In the genomic region with DNA sequence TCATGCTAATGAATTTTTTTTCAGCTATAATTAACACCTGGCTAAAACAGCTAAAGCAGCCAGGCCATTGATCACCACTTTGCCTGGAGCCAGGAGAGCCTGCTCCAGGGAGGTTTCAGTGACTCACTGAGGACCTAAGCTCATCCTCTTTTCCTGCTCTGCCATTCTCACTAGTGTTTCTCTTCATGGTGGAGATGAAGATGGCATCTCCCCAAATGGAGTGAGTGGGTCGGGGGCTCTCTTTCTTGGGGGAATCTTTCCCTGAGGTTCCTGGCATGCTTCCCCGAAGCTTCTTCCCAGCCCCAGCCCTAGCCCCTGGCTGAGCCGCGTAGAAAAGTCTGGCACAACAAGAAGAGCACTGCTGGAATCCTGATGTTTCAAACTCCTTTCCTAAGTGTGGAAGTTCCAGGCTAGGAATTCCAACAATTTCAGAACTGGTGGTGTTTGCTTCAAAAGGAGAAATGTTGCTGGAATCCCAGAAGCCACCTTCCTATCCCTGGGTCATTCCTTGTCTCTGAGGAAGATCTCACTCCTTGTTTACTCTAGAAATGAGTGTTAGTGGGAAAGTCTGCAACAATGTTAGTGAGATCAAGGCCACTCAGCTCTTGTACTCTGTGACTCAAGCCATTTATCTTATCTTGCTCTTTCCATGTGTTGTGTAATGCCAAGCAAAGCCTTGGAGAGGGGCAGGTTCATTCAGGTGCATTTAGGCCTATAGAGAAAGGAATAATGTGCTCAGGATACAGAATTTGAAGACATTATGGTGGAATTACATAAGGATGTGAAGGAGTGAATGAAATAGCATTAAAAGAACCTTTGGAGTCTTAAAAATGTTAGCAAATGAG, we compare ENCODE assay signal across 16 cellular contexts. TPM values are rescaled to one million over a fixed set of nuclear protein-coding genes. Genes with fewer than 3 reads are reported as not detected.
A peak's percentile ranks its signal among the peaks of the same experiment; 100 is the strongest.
DNase-seq lines count a peak whose midpoint lies in the region; ATAC-seq and TF ChIP-seq lines count a peak whose summit lies in the region.
"Had no signal": no experiment of that assay in that cellular context is flagged by ENCODE, and none has a peak within 500 bp of the region (broad histone marks: within the 10 kb centered on the region; RNA-seq: fewer than 3 reads in every experiment).

No MANE protein-coding gene starts in this region.

- H3K27ac ChIP-seq in HUES48 (ENCODE audit: low read depth, low read length) (peak overlapping the region; percentile 81), lower lobe of right lung (no peak overlapping the region)
- H3K27ac ChIP-seq: epithelial cell of prostate had no signal

- peaks cover 33% of the 10 kb centered on the region for H3K4me1 ChIP-seq in HUES48 (ENCODE audit: control insufficient read depth, insufficient read depth, low read length)
- H3K4me1 ChIP-seq in lower lobe of right lung: no peaks in the 10 kb centered on the region

- H3K9me3 ChIP-seq in HUES48 (ENCODE audit: control insufficient read depth, insufficient read depth, low read length) (no peaks in the 10 kb centered on the region), lower lobe of right lung (no peaks in the 10 kb centered on the region)

- in situ Hi-C loops in astrocyte of the spinal cord (cut with HindIII; ENCODE audit: low sequenced_read_pairs): no loop called here

- no peak for ATAC-seq in lower lobe of right lung

- intact Hi-C loops in lower lobe of right lung (cut with DNase I): no loop called here

- H3K4me3 ChIP-seq in HUES48 (ENCODE audit: low read depth, low read length): no peak overlapping the region
- H3K4me3 ChIP-seq in astrocyte of the spinal cord (ENCODE audit: low read depth, low read length): no peak overlapping the region
- no peak overlapping the region for H3K4me3 ChIP-seq in lower lobe of right lung
- H3K4me3 ChIP-seq: lung had no signal

- no peak overlapping the region for H3K9ac ChIP-seq in HUES48 (ENCODE audit: low read depth, low read length)

- H3K27me3 ChIP-seq in HUES48 (ENCODE audit: control insufficient read depth, insufficient read depth, low read length): no peaks in the 10 kb centered on the region
- peaks cover 4% of the 10 kb centered on the region for H3K27me3 ChIP-seq in lower lobe of right lung (ENCODE audit: low read depth)

- DNase-seq in A172 (ENCODE audit: low spot score) (peak; percentile 62), astrocyte of the spinal cord (ENCODE audit: low read depth, low spot score) (peak; percentile 29), islet precursor cell (peak; percentile 93), lower lobe of right lung (no peak), SKM-1 (lab: John Stamatoyannopoulos, UW; ENCODE audit: unreplicated experiment) (no peak), NCI-H2196 (lab: John Stamatoyannopoulos, UW; ENCODE audit: unreplicated experiment) (no peak)
- no peak for DNase-seq in stimulated activated CD4-positive, alpha-beta T cell treated with anti-CD3 and anti-CD28 coated beads, Interleukin-1b, Interleukin-23, amount 100 ng/mL, for 48 hours
- DNase-seq: activated CD8-positive, alpha-beta memory T cell treated with anti-CD3 and anti-CD28 coated beads, Interleukin-2, amount 50 U/mL, for 4 hours; activated naive CD4-positive, alpha-beta T cell treated with anti-CD3 and anti-CD28 coated beads, Interleukin-2, amount 50 U/mL, for 16 hours; cerebellar nuclear complex; hippocampal formation had no signal

- H3K36me3 ChIP-seq in HUES48 (ENCODE audit: control insufficient read depth, insufficient read depth, low read length): no peaks in the 10 kb centered on the region
- H3K36me3 ChIP-seq in lower lobe of right lung: no peaks in the 10 kb centered on the region

- TF ChIP-seq CTCF in astrocyte of the spinal cord (IDR thresholded peaks at IDR 0.05; ENCODE audit: low read depth, low read length) (no peak), lower lobe of right lung (IDR thresholded peaks at IDR 0.05) (no peak)

RNA-seq across cellular contexts. Expression of gene B4GALNT2, which starts 26.0 kb away (rescaled TPM):
- not detected in 2 replicates for total RNA-seq in A172 (2014; rRNA removed; shearing (Covaris generic))
- total RNA-seq in lower lobe of right lung: 0.15 TPM
- total RNA-seq: HT1080, skeletal muscle tissue had no signal

Comparison
In these comparisons a context has a peak if more than half of its experiments do, and no peak if none do; other contexts are left out.
1. DNase-seq: peak in A172 (single experiment), astrocyte of the spinal cord (single experiment) and islet precursor cell (single experiment); none in lower lobe of right lung (single experiment), stimulated activated CD4-positive, alpha-beta T cell treated with anti-CD3 and anti-CD28 coated beads, Interleukin-1b, Interleukin-23, amount 100 ng/mL, for 48 hours (single experiment), SKM-1 (single experiment) and NCI-H2196 (single experiment).